ENCODE assay signal across 9 cellular contexts in genomic region chr4:75432683-75433082, GRCh38.
DNase-seq lines count a peak whose midpoint lies in the region; TF ChIP-seq lines count a peak whose summit lies in the region.
"Had no signal": no experiment of that assay in that cellular context is flagged by ENCODE, and none has a peak within 500 bp of the region (broad histone marks: within the 10 kb centered on the region; RNA-seq: fewer than 3 reads in every experiment).

No MANE protein-coding gene starts in this region.

- H3K4me3 ChIP-seq in GM12875 (ENCODE audit: low read depth, low read length) (no peak overlapping the region), adipocyte (ENCODE audit: low read length) (no peak overlapping the region), stomach (no peak overlapping the region)

- no peaks in the 10 kb centered on the region for H3K4me1 ChIP-seq in adipocyte (ENCODE audit: control insufficient read depth, insufficient read depth, low read length)
- H3K4me1 ChIP-seq in stomach: no peaks in the 10 kb centered on the region

- peaks cover 22% of the 10 kb centered on the region for H3K9me3 Mint-ChIP-seq in nephron progenitor cell
- H3K9me3 Mint-ChIP-seq in activated CD4-positive, alpha-beta T cell treated with anti-CD3 and anti-CD28 coated beads, Interleukin-2, amount 10 ng/mL, durations not matched to agents 7 days and 5 days: no peaks in the 10 kb centered on the region

- H3K27ac ChIP-seq in stomach: no peak overlapping the region

- TF ChIP-seq POLR2A in stomach (IDR thresholded peaks at IDR 0.05): no peak

- CTCF ChIA-PET in activated CD4-positive, alpha-beta T cell treated with anti-CD3 and anti-CD28 coated beads, Interleukin-2, amount 10 ng/mL, durations not matched to agents 7 days and 5 days (lab: Charles Lee): no interaction called here

- H3K36me3 Mint-ChIP-seq in nephron progenitor cell (ENCODE audit: low read depth): no peaks in the 10 kb centered on the region
- H3K36me3 Mint-ChIP-seq in activated CD4-positive, alpha-beta T cell treated with anti-CD3 and anti-CD28 coated beads, Interleukin-2, amount 10 ng/mL, durations not matched to agents 7 days and 5 days (ENCODE audit: low read depth): no peaks in the 10 kb centered on the region

- no peak overlapping the region for H3K9ac ChIP-seq in adipocyte (ENCODE audit: low read length)

- DNase-seq in HuH-7 (ENCODE audit: low spot score): peak; percentile 49
- peak; percentile 2 for DNase-seq in adipocyte (ENCODE audit: low read depth)
- no peak for DNase-seq in nephron progenitor cell
- no peak for DNase-seq in NCI-H1048 (lab: John Stamatoyannopoulos, UW)
- DNase-seq in activated CD4-positive, alpha-beta T cell treated with anti-CD3 and anti-CD28 coated beads, Interleukin-2, amount 10 ng/mL, durations not matched to agents 7 days and 5 days: no peak
- no peak for DNase-seq in stomach
- no peak for DNase-seq in NCI-H2227 (lab: John Stamatoyannopoulos, UW; ENCODE audit: unreplicated experiment)
- DNase-seq: activated effector memory CD4-positive, alpha-beta T cell treated with Interleukin-2 at 50 U/mL for 16 hours had no signal

- H3K36me3 ChIP-seq in adipocyte (ENCODE audit: control insufficient read depth, insufficient read depth, low read length, severe bottlenecking) (no peaks in the 10 kb centered on the region), stomach (no peaks in the 10 kb centered on the region)

- H3K27me3 Mint-ChIP-seq in nephron progenitor cell (ENCODE audit: low read depth, poor library complexity): no peaks in the 10 kb centered on the region
- H3K27me3 Mint-ChIP-seq in activated CD4-positive, alpha-beta T cell treated with anti-CD3 and anti-CD28 coated beads, Interleukin-2, amount 10 ng/mL, durations not matched to agents 7 days and 5 days: peaks cover 3% of the 10 kb centered on the region

- intact Hi-C loops in stomach (cut with DNase I; ENCODE audit: low total_unique reads): no loop called here

- TF ChIP-seq CTCF in GM12875 (IDR thresholded peaks at IDR 0.05; ENCODE audit: borderline replicate concordance, insufficient read depth, low read depth, low read length) (peak; percentile 56), nephron progenitor cell (IDR thresholded peaks at IDR 0.05) (peak; percentile 15), stomach (IDR thresholded peaks at IDR 0.05) (no peak)

- POLR2A ChIA-PET in activated CD4-positive, alpha-beta T cell treated with anti-CD3 and anti-CD28 coated beads, Interleukin-2, amount 10 ng/mL, durations not matched to agents 7 days and 5 days (lab: Charles Lee): no interaction called here

- TF ChIP-seq EP300 in stomach (IDR thresholded peaks at IDR 0.05): no peak

- H3K4me3 Mint-ChIP-seq in nephron progenitor cell: no peak overlapping the region
- H3K4me3 Mint-ChIP-seq in activated CD4-positive, alpha-beta T cell treated with anti-CD3 and anti-CD28 coated beads, Interleukin-2, amount 10 ng/mL, durations not matched to agents 7 days and 5 days: no peak overlapping the region

- H3K27me3 ChIP-seq in adipocyte (replicated peaks; ENCODE audit: control insufficient read depth, insufficient read depth, low read length) (peaks cover 2% of the 10 kb centered on the region), stomach (no peaks in the 10 kb centered on the region)

- H3K4me1 Mint-ChIP-seq in nephron progenitor cell: no peaks in the 10 kb centered on the region
- no peaks in the 10 kb centered on the region for H3K4me1 Mint-ChIP-seq in activated CD4-positive, alpha-beta T cell treated with anti-CD3 and anti-CD28 coated beads, Interleukin-2, amount 10 ng/mL, durations not matched to agents 7 days and 5 days

- H3K27ac Mint-ChIP-seq in nephron progenitor cell: no peak overlapping the region
- H3K27ac Mint-ChIP-seq in activated CD4-positive, alpha-beta T cell treated with anti-CD3 and anti-CD28 coated beads, Interleukin-2, amount 10 ng/mL, durations not matched to agents 7 days and 5 days: no peak overlapping the region

- peaks cover 12% of the 10 kb centered on the region for H3K9me3 ChIP-seq in adipocyte (ENCODE audit: control insufficient read depth, low read length)
- peaks cover 0 to 11% (median 4%) of the 10 kb centered on the region in 4 donors for H3K9me3 ChIP-seq in stomach

Comparison
In these comparisons a context has a peak if more than half of its experiments do, and no peak if none do; other contexts are left out.
1. CTCF ChIP-seq: peak in GM12875 (single experiment) and nephron progenitor cell (single experiment); none in stomach (0 of 7).
2. DNase-seq: peak in HuH-7 (single experiment) and adipocyte (single experiment); none in nephron progenitor cell (single experiment), NCI-H1048 (single experiment), activated CD4-positive, alpha-beta T cell treated with anti-CD3 and anti-CD28 coated beads, Interleukin-2, amount 10 ng/mL, durations not matched to agents 7 days and 5 days (single experiment), stomach (single experiment) and NCI-H2227 (single experiment).